18 cellular contexts compared by ENCODE assay signal in genomic region chr14:68643673-68644072, GRCh38.
"Had no signal": no experiment of that assay in that cellular context is flagged by ENCODE, and none has a peak within 500 bp of the region (broad histone marks: within the 10 kb centered on the region; RNA-seq: fewer than 3 reads in every experiment).

No MANE protein-coding gene starts in this region.

- H3K4me3 Mint-ChIP-seq: activated B cell treated with CpG ODN at 0.5 μM for 24 hours; activated CD4-positive, alpha-beta T cell treated with anti-CD3 and anti-CD28 coated beads, Interleukin-2, amount 10 ng/mL, durations not matched to agents 7 days and 5 days; activated T-cell treated with anti-CD3 and anti-CD28 coated beads, Interleukin-2, amount 50 U/mL, for 24 hours; effector memory CD8-positive, alpha-beta T cell; stimulated activated naive B cell treated with anti-CD40 and anti-IgM and Interleukin-4, amounts not matched to agents 10 μg/mL and 1 μg/mL and 100 μg/mL, for 72 hours; T-helper 2 cell treated with Interferon-gamma antibody and Interleukin-4, amounts not matched to agents 5 μg/mL and 100 μg/mL, for 36 hours had no signal

- H3K9me3 ChIP-seq: body of pancreas had no signal

- H3K36me3 ChIP-seq: tibial nerve had no signal

- H3K27ac Mint-ChIP-seq: activated B cell treated with CpG ODN at 0.5 μM for 24 hours; activated CD4-positive, alpha-beta T cell treated with anti-CD3 and anti-CD28 coated beads, Interleukin-2, amount 10 ng/mL, durations not matched to agents 7 days and 5 days; activated naive CD4-positive, alpha-beta T cell treated with anti-CD3 and anti-CD28 coated beads, Interleukin-2, amount 50 U/mL, for 72 hours; activated T-cell treated with anti-CD3 and anti-CD28 coated beads, Interleukin-2, amount 50 U/mL, for 24 hours; effector memory CD8-positive, alpha-beta T cell; stimulated activated naive B cell treated with anti-CD40 and anti-IgM and Interleukin-4, amounts not matched to agents 10 μg/mL and 1 μg/mL and 100 μg/mL, for 72 hours; T-helper 2 cell treated with Interferon-gamma antibody and Interleukin-4, amounts not matched to agents 5 μg/mL and 100 μg/mL, for 36 hours had no signal

- H3K4me1 ChIP-seq: body of pancreas, parathyroid adenoma had no signal

- ATAC-seq: activated naive CD4-positive, alpha-beta T cell treated with anti-CD3 and anti-CD28 coated beads, Interleukin-2, amount 50 U/mL, for 72 hours; body of pancreas; effector memory CD8-positive, alpha-beta T cell; left colon; stimulated activated naive B cell treated with anti-CD40 and anti-IgM and Interleukin-4, amounts not matched to agents 10 μg/mL and 1 μg/mL and 100 μg/mL, for 72 hours had no signal

- H3K27me3 ChIP-seq: body of pancreas, tibial nerve had no signal

- H3K4me1 Mint-ChIP-seq: activated B cell treated with CpG ODN at 0.5 μM for 24 hours; activated CD4-positive, alpha-beta T cell treated with anti-CD3 and anti-CD28 coated beads, Interleukin-2, amount 10 ng/mL, durations not matched to agents 7 days and 5 days; stimulated activated naive B cell treated with anti-CD40 and anti-IgM and Interleukin-4, amounts not matched to agents 10 μg/mL and 1 μg/mL and 100 μg/mL, for 72 hours had no signal

- H3K9ac ChIP-seq: parathyroid adenoma had no signal

- H3K27ac ChIP-seq: body of pancreas, parathyroid adenoma, tibial nerve had no signal

- H2AFZ ChIP-seq: parathyroid adenoma had no signal

- H3K27me3 Mint-ChIP-seq: activated B cell treated with CpG ODN at 0.5 μM for 24 hours; activated CD4-positive, alpha-beta T cell treated with anti-CD3 and anti-CD28 coated beads, Interleukin-2, amount 10 ng/mL, durations not matched to agents 7 days and 5 days; activated T-cell treated with anti-CD3 and anti-CD28 coated beads, Interleukin-2, amount 50 U/mL, for 24 hours; effector memory CD8-positive, alpha-beta T cell; stimulated activated naive B cell treated with anti-CD40 and anti-IgM and Interleukin-4, amounts not matched to agents 10 μg/mL and 1 μg/mL and 100 μg/mL, for 72 hours had no signal

- H3K4me3 ChIP-seq: body of pancreas, lung, tibial nerve had no signal

- DNase-seq: activated B cell treated with CpG ODN at 0.5 μM for 24 hours; activated CD4-positive, alpha-beta T cell treated with anti-CD3 and anti-CD28 coated beads, Interleukin-2, amount 10 ng/mL, durations not matched to agents 7 days and 5 days; activated gamma-delta T cell; activated T-cell treated with anti-CD3 and anti-CD28 coated beads, Interleukin-2, amount 50 U/mL, for 24 hours; amygdala; central memory CD4-positive, alpha-beta T cell; effector memory CD8-positive, alpha-beta T cell; left colon; midbrain; stimulated activated CD4-positive, alpha-beta T cell treated with anti-CD3 and anti-CD28 coated beads, Interleukin-12 subunit alpha, Interleukin-12 subunit beta, amount 100 ng/mL, for 4 hours; stimulated activated CD4-positive, alpha-beta T cell treated with anti-CD3 and anti-CD28 coated beads, Interleukin-2, amount 100 ng/mL, for 24 hours; stimulated activated naive B cell treated with anti-CD40 and anti-IgM and Interleukin-4, amounts not matched to agents 10 μg/mL and 1 μg/mL and 100 μg/mL, for 72 hours had no signal
